14 cellular contexts compared by ENCODE assay signal in genomic region chr4:108119199-108119800, GRCh38. TPM values are rescaled to one million over a fixed set of nuclear protein-coding genes. Genes with fewer than 3 reads are reported as not detected.
DNase-seq lines count a peak whose midpoint lies in the region; ATAC-seq, FAIRE-seq and TF ChIP-seq lines count a peak whose summit lies in the region.
"Had no signal": no experiment of that assay in that cellular context is flagged by ENCODE, and none has a peak within 500 bp of the region (broad histone marks: within the 10 kb centered on the region; RNA-seq: fewer than 3 reads in every experiment).

No MANE protein-coding gene starts in this region.

- no peak for DNase-seq in activated naive CD4-positive, alpha-beta T cell treated with anti-CD3 and anti-CD28 coated beads, Interleukin-2, amount 10 ng/mL, durations not matched to agents 7 days and 5 days
- DNase-seq in activated naive CD4-positive, alpha-beta T cell (lab: John Stamatoyannopoulos, UW) = no peak
- no peak for DNase-seq in stimulated activated naive CD8-positive, alpha-beta T cell treated with anti-CD3 and anti-CD28 coated beads, Interleukin-15, Interleukin-2, amounts not matched to agents 100 U/mL and 50 U/mL, for 24 hours
- no peak for DNase-seq in small intestine
- no peak for DNase-seq in heart right ventricle
- no peak for DNase-seq in NCI-H2227 (lab: John Stamatoyannopoulos, UW; ENCODE audit: unreplicated experiment)
- DNase-seq: AML-193, endodermal cell, KG1 had no signal

- no peaks in the 10 kb centered on the region for H3K27me3 Mint-ChIP-seq in activated naive CD4-positive, alpha-beta T cell treated with anti-CD3 and anti-CD28 coated beads, Interleukin-2, amount 10 ng/mL, durations not matched to agents 7 days and 5 days

- H3K9me3 Mint-ChIP-seq in activated naive CD4-positive, alpha-beta T cell treated with anti-CD3 and anti-CD28 coated beads, Interleukin-2, amount 10 ng/mL, durations not matched to agents 7 days and 5 days = no peaks in the 10 kb centered on the region
- H3K9me3 Mint-ChIP-seq: endodermal cell had no signal

- H3K4me3 Mint-ChIP-seq in activated naive CD4-positive, alpha-beta T cell treated with anti-CD3 and anti-CD28 coated beads, Interleukin-2, amount 10 ng/mL, durations not matched to agents 7 days and 5 days = peak overlapping the region; percentile 36
- H3K4me3 Mint-ChIP-seq: endodermal cell had no signal

- peak; percentile 3 for ATAC-seq in HG02870 (IDR thresholded peaks at IDR 0.05; ENCODE audit: unreplicated experiment)
- ATAC-seq in stimulated activated naive CD8-positive, alpha-beta T cell treated with anti-CD3 and anti-CD28 coated beads, Interleukin-15, Interleukin-2, amounts not matched to agents 100 U/mL and 50 U/mL, for 24 hours = peak; percentile 54
- no peak for ATAC-seq in heart right ventricle
- ATAC-seq: gastroesophageal sphincter had no signal

- WGBS in small intestine, 3 donors = 83 to 90% (median 86%) methylated on average over 2 of the region's 2 CpGs
- 92 to 96% methylated on average over 2 of the region's 2 CpGs for WGBS in heart right ventricle, 2 donors

- H3K27ac ChIP-seq in VCaP = peak overlapping the region; percentile 41
- H3K27ac ChIP-seq in small intestine (ENCODE audit: low read depth in 1 of 2, low read length in 1 of 2) = no peak overlapping the region
- H3K27ac ChIP-seq in heart right ventricle = no peak overlapping the region
- H3K27ac ChIP-seq: gastroesophageal sphincter had no signal

- H3K27me3 ChIP-seq in small intestine (ENCODE audit: control insufficient read depth in 2 of 2, insufficient read depth in 2 of 2, low read length in 2 of 2) (no peaks in the 10 kb centered on the region), heart right ventricle (no peaks in the 10 kb centered on the region)
- H3K27me3 ChIP-seq: gastroesophageal sphincter had no signal

- TF ChIP-seq CTCF in VCaP (conservative IDR thresholded peaks at IDR 0.05) = no peak
- TF ChIP-seq CTCF in heart right ventricle (IDR thresholded peaks at IDR 0.05) = no peak

- intact Hi-C loops in heart right ventricle (cut with DNase I) = no loop called here

- peak overlapping the region; percentile 95 for H3K27ac Mint-ChIP-seq in activated naive CD4-positive, alpha-beta T cell treated with anti-CD3 and anti-CD28 coated beads, Interleukin-2, amount 10 ng/mL, durations not matched to agents 7 days and 5 days
- H3K27ac Mint-ChIP-seq: endodermal cell had no signal

- H3K36me3 ChIP-seq in small intestine (ENCODE audit: control insufficient read depth in 2 of 2, insufficient read depth in 2 of 2, low read length in 2 of 2) (no peaks in the 10 kb centered on the region), heart right ventricle (no peaks in the 10 kb centered on the region)
- H3K36me3 ChIP-seq: gastroesophageal sphincter had no signal

- peaks cover 65% of the 10 kb centered on the region for H3K36me3 Mint-ChIP-seq in activated naive CD4-positive, alpha-beta T cell treated with anti-CD3 and anti-CD28 coated beads, Interleukin-2, amount 10 ng/mL, durations not matched to agents 7 days and 5 days

- no peak for FAIRE-seq in small intestine (lab: Jason Lieb, UNC)
- FAIRE-seq: H1, keratinocyte had no signal

- no peaks in the 10 kb centered on the region for H3K4me1 ChIP-seq in small intestine (ENCODE audit: control insufficient read depth in 2 of 2, insufficient read depth in 1 of 2, low read depth in 1 of 2, low read length in 1 of 2)
- H3K4me1 ChIP-seq in heart right ventricle = peaks cover 0 to 23% (median 0%) of the 10 kb centered on the region in 9 donors
- H3K4me1 ChIP-seq: gastroesophageal sphincter had no signal

- H3K9me3 ChIP-seq in small intestine (ENCODE audit: control insufficient read depth, low read depth) (no peaks in the 10 kb centered on the region), heart right ventricle (no peaks in the 10 kb centered on the region)
- H3K9me3 ChIP-seq: gastroesophageal sphincter had no signal

- CTCF ChIA-PET in activated naive CD4-positive, alpha-beta T cell treated with anti-CD3 and anti-CD28 coated beads, Interleukin-2, amount 10 ng/mL, durations not matched to agents 7 days and 5 days (lab: Charles Lee) = interaction anchor here (0.9 to 1.7 kb wide), 4 partner anchors 9 to 54 kb away, joined by 3 to 5 read pairs (median 4); partner anchors contain the start of gene LEF1

- peaks cover 82% of the 10 kb centered on the region for H3K4me1 Mint-ChIP-seq in activated naive CD4-positive, alpha-beta T cell treated with anti-CD3 and anti-CD28 coated beads, Interleukin-2, amount 10 ng/mL, durations not matched to agents 7 days and 5 days

- H3K4me3 ChIP-seq in small intestine (ENCODE audit: low read depth in 1 of 2, low read length in 2 of 2) (no peak overlapping the region), heart right ventricle (no peak overlapping the region)
- H3K4me3 ChIP-seq: gastroesophageal sphincter had no signal

RNA-seq across cellular contexts. Expression of gene LEF1, which starts 49.4 kb away (rescaled TPM):
- 1 to 10 TPM in 2 of 3 donors, under 1 TPM in 1; 0.89 to 5.2 (median 2.7) TPM for polyA plus RNA-seq in small intestine
- 1 to 10 TPM in 4 of 10 donors, under 1 TPM in 5, not detected in 1; 0.35 to 4.6 (median 0.90) TPM for total RNA-seq in heart right ventricle
- polyA plus RNA-seq in heart right ventricle = under 1 TPM; 0.22 to 0.68 TPM

Comparison
In these comparisons a context has a peak if more than half of its experiments do, and no peak if none do; other contexts are left out.
1. ATAC-seq: peak in HG02870 (single experiment) and stimulated activated naive CD8-positive, alpha-beta T cell treated with anti-CD3 and anti-CD28 coated beads, Interleukin-15, Interleukin-2, amounts not matched to agents 100 U/mL and 50 U/mL, for 24 hours (single experiment); none in heart right ventricle (0 of 8).